In the genomic region with DNA sequence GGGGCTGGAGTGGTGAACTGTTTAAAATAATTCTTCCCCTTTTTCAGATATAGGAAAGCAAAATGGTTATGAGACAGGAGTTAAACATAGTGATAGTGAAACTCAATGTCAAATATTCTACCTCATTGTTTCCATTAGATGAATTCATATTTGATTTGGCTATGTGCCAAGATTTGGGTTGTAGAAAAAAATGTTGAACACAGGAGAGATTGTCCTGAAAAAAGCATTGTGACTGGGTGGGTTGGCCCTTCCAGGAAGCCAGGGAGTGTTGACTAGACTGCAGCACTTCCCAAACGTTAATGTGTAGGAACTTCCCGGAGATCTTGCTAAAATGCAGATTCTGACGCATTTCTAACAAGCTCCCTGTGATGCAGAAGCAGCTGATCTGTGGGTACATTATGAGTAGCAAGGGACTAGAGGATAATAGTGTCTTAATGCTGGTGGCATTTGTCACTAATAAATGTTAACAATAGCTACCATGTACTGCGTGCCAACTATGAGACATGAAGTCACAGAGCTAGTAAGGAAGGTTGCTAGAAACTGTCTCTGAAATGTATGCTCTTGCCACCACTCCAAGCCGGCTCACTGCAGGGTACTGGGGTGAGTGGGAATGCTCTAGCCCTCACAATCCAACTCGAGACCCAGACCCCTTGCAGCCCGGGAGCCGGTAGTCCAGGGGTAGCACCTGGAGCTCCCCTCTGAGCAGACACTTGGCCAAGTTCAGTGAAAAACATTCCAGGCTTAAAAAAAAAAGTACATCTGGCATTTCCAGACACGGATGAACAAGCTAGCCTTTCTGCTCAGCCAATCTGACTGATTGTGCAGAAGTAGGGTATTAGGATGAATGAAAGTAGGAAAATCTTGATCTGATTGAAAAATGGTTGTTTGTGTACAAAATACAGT, we compare ENCODE assay signal across 8 cellular contexts.
DNase-seq lines count a peak whose midpoint lies in the region; ATAC-seq lines count a peak whose summit lies in the region.

No MANE protein-coding gene starts in this region.

- H3K27me3 Mint-ChIP-seq in activated naive CD8-positive, alpha-beta T cell treated with anti-CD3 and anti-CD28 coated beads for 36 hours: no peaks in the 10 kb centered on the region

- H3K27ac ChIP-seq in substantia nigra (ENCODE audit: low read depth, low read length, poor library complexity, severe bottlenecking): peak overlapping the region; percentile 32

- no peaks in the 10 kb centered on the region for H3K36me3 Mint-ChIP-seq in activated naive CD8-positive, alpha-beta T cell treated with anti-CD3 and anti-CD28 coated beads for 36 hours

- DNase-seq in activated CD4-positive, CD25-positive, alpha-beta regulatory T cell treated with anti-CD3 and anti-CD28 coated beads, Interleukin-2, amount 50 U/mL, for 72 hours: no peak
- no peak for DNase-seq in activated naive CD8-positive, alpha-beta T cell treated with anti-CD3 and anti-CD28 coated beads for 36 hours
- DNase-seq in inferior parietal cortex (ENCODE audit: extremely low spot score): peak; percentile 51
- peak in 8 of 49 donors; percentile 1 to 66 (median 19) for DNase-seq in substantia nigra (lab: John Stamatoyannopoulos, UW)
- no peak for DNase-seq in activated CD8-positive, alpha-beta memory T cell treated with anti-CD3 and anti-CD28 coated beads, Interleukin-2, amount 50 U/mL, for 4 hours
- DNase-seq in NCI-H526 (lab: John Stamatoyannopoulos, UW): no peak
- DNase-seq in hippocampal formation (lab: John Stamatoyannopoulos, UW): no peak

- H3K4me3 Mint-ChIP-seq in activated naive CD8-positive, alpha-beta T cell treated with anti-CD3 and anti-CD28 coated beads for 36 hours: peak overlapping the region; percentile 15

- H3K27ac Mint-ChIP-seq in activated naive CD8-positive, alpha-beta T cell treated with anti-CD3 and anti-CD28 coated beads for 36 hours: peak overlapping the region; percentile 25

- peak; percentile 81 to 86 for ATAC-seq in activated CD4-positive, CD25-positive, alpha-beta regulatory T cell treated with anti-CD3 and anti-CD28 coated beads, Interleukin-2, amount 50 U/mL, for 24 hours

- H3K9me3 Mint-ChIP-seq in activated naive CD8-positive, alpha-beta T cell treated with anti-CD3 and anti-CD28 coated beads for 36 hours: no peaks in the 10 kb centered on the region

- H3K4me1 Mint-ChIP-seq in activated naive CD8-positive, alpha-beta T cell treated with anti-CD3 and anti-CD28 coated beads for 36 hours: peaks cover 20% of the 10 kb centered on the region
